In genomic region chr14:52694761-52695480, GRCh38 we compare ENCODE assay signal across 8 cellular contexts. TPM values are rescaled to one million over a fixed set of nuclear protein-coding genes. Genes with fewer than 3 reads are reported as not detected.
DNase-seq lines count a peak whose midpoint lies in the region; TF ChIP-seq lines count a peak whose summit lies in the region.

No MANE protein-coding gene starts in this region.

- no peak overlapping the region for H2BK15ac ChIP-seq in H9 (ENCODE audit: low read depth, low read length)

- no peaks in the 10 kb centered on the region for H3K9me3 Mint-ChIP-seq in H9

- no peak overlapping the region for H2BK20ac ChIP-seq in H9 (ENCODE audit: low read depth, low read length, poor library complexity, severe bottlenecking)

- DNase-seq in GM12864 (ENCODE audit: low read depth), result peak; percentile 77
- no peak for DNase-seq in H9
- peak in 4 of 5 experiments; percentile 30 to 93 (median 52) for DNase-seq in T-helper 2 cell
- DNase-seq in astrocyte of the spinal cord (ENCODE audit: low read depth, low spot score), result peak; percentile 52
- DNase-seq in iPS-NIHi11 (ENCODE audit: low spot score), result peak; percentile 17
- DNase-seq in spleen, result no peak
- DNase-seq in dedifferentiated amniotic fluid mesenchymal stem cell (ENCODE audit: extremely low spot score), result no peak

- no peaks in the 10 kb centered on the region; a peak in 1 of 7 replicates for H3K36me3 Mint-ChIP-seq in H9 (ENCODE audit: insufficient read depth in 1 of 3, low read depth in 3 of 3)

- H4K20me1 ChIP-seq in H9 (ENCODE audit: control insufficient read depth, insufficient read depth, insufficient read length), result no peaks in the 10 kb centered on the region
- peaks cover 46% of the 10 kb centered on the region for H4K20me1 ChIP-seq in Loucy (ENCODE audit: insufficient read depth, low read length, poor library complexity, severe bottlenecking)

- TF ChIP-seq CTCF in GM12864 (IDR thresholded peaks at IDR 0.05; ENCODE audit: low read depth, low read length, missing control alignments), result no peak
- TF ChIP-seq CTCF in H9 (conservative IDR thresholded peaks at IDR 0.05), result no peak
- TF ChIP-seq CTCF in Loucy (conservative IDR thresholded peaks at IDR 0.05; ENCODE audit: low read length), result no peak
- no peak for TF ChIP-seq CTCF in astrocyte of the spinal cord (IDR thresholded peaks at IDR 0.05; ENCODE audit: low read depth, low read length)
- TF ChIP-seq CTCF in spleen (IDR thresholded peaks at IDR 0.05 in 8 of 11, conservative IDR thresholded peaks at IDR 0.05 in 3 of 11), result peak in 6 of 11 experiments; percentile 6 to 44 (median 27)

- TF ChIP-seq POLR2A in spleen (IDR thresholded peaks at IDR 0.05), result no peak

- H3K9me2 ChIP-seq in Loucy (replicated peaks; ENCODE audit: low read depth, low read length), result no peaks in the 10 kb centered on the region

- H4K8ac ChIP-seq in H9 (replicated peaks; ENCODE audit: insufficient read length, low read depth, low read length), result no peak overlapping the region

- H4K91ac ChIP-seq in H9 (ENCODE audit: insufficient read length, low read depth, low read length), result no peak overlapping the region

- in situ Hi-C loops in astrocyte of the spinal cord (cut with HindIII; ENCODE audit: low sequenced_read_pairs), result no loop called here

- peak overlapping the region; percentile 86 to 96 for H3K4me3 Mint-ChIP-seq in H9

- intact Hi-C loops in spleen (cut with DNase I; ENCODE audit: low total_unique reads), result no loop called here

- no peaks in the 10 kb centered on the region; the same call in none of the 2 replicates for H3K27me3 Mint-ChIP-seq in H9 (ENCODE audit: low read depth)

- H3K79me2 ChIP-seq in H9 (ENCODE audit: insufficient read depth, low read length), result peaks cover 2% of the 10 kb centered on the region; the same call in 1 of the 2 replicates
- H3K79me2 ChIP-seq in Loucy (ENCODE audit: insufficient read depth, low read length), result peaks cover 59% of the 10 kb centered on the region

- H3K27ac ChIP-seq in H9 (ENCODE audit: insufficient read length, low read depth, low read length), result no peak overlapping the region
- peak overlapping the region; percentile 85 to 100 (median 99) for H3K27ac ChIP-seq in spleen

- peaks cover 19 to 32% of the 10 kb centered on the region in 2 experiments for H3K4me1 Mint-ChIP-seq in H9

- peak overlapping the region; percentile 32 for H3K18ac ChIP-seq in H9 (ENCODE audit: insufficient read length, low read depth, low read length)

- H2BK120ac ChIP-seq in H9 (ENCODE audit: low read depth, low read length, poor library complexity, severe bottlenecking), result no peak overlapping the region

- peak overlapping the region; percentile 71 for H3K4me2 ChIP-seq in H9 (ENCODE audit: insufficient read depth, insufficient read length, low read length)
- peak overlapping the region; percentile 86 for H3K4me2 ChIP-seq in Loucy (ENCODE audit: low read depth, low read length, poor library complexity, severe bottlenecking)

- H3K79me1 ChIP-seq in H9 (ENCODE audit: insufficient read depth, low read depth, low read length, poor library complexity, severe bottlenecking), result no peaks in the 10 kb centered on the region

- H3K9ac ChIP-seq in H9 (ENCODE audit: extremely low read depth, insufficient read length, low read length) (peak overlapping the region; percentile 52), Loucy (ENCODE audit: low read depth, low read length, poor library complexity, severe bottlenecking) (peak overlapping the region; percentile 87)

- no peak overlapping the region for H2BK12ac ChIP-seq in H9 (ENCODE audit: insufficient read length, low read depth, low read length)

- no CpG with 5 or more reads among the region's 46 CpGs for WGBS in H9 (ENCODE audit: extremely low coverage, insufficient read length, low lambda C conversion rate)
- 0 to 1% (median 1%) methylated on average over 10 to 46 of the region's 46 CpGs for WGBS in spleen, 5 donors

- H3K27me3 ChIP-seq in H9 (ENCODE audit: insufficient read depth, low read length), result no peaks in the 10 kb centered on the region
- no peaks in the 10 kb centered on the region for H3K27me3 ChIP-seq in Loucy (ENCODE audit: insufficient read depth, low read length, poor library complexity, severe bottlenecking)
- no peaks in the 10 kb centered on the region for H3K27me3 ChIP-seq in spleen (replicated peaks in 1 of 7)

- no peaks in the 10 kb centered on the region for H3K9me3 ChIP-seq in H9 (ENCODE audit: control insufficient read depth, low read depth, low read length)
- H3K9me3 ChIP-seq in Loucy (ENCODE audit: insufficient read depth, low read depth, low read length), result no peaks in the 10 kb centered on the region
- no peaks in the 10 kb centered on the region for H3K9me3 ChIP-seq in spleen

- H3K23ac ChIP-seq in H9 (ENCODE audit: insufficient read length, low read depth, low read length), result no peak overlapping the region

- peaks cover 3% of the 10 kb centered on the region for H3K23me2 ChIP-seq in H9 (ENCODE audit: insufficient read length, low read depth, low read length, poor library complexity, severe bottlenecking)

- no peak overlapping the region for H4K5ac ChIP-seq in H9 (ENCODE audit: insufficient read length, low read depth, low read length)

- no peak overlapping the region for H3K4ac ChIP-seq in H9 (ENCODE audit: low read depth, low read length)

- H3K4me3 ChIP-seq in GM12864 (ENCODE audit: low read depth, low read length) (peak overlapping the region; percentile 78), Loucy (ENCODE audit: low read length, poor library complexity, severe bottlenecking) (peak overlapping the region; percentile 82), astrocyte of the spinal cord (ENCODE audit: low read depth, low read length) (peak overlapping the region; percentile 87), spleen (peak overlapping the region; percentile 56 to 91 (median 83))

- peaks cover 5% of the 10 kb centered on the region; the same call in 1 of the 2 replicates for H3F3A ChIP-seq in Loucy (ENCODE audit: low read depth)

- H3K56ac ChIP-seq in H9 (ENCODE audit: insufficient read length, low read depth, low read length), result no peak overlapping the region

- H3T11ph ChIP-seq in H9 (ENCODE audit: low read length), result no peak overlapping the region

- H3K36me3 ChIP-seq in Loucy (ENCODE audit: insufficient read depth, low read length) (no peaks in the 10 kb centered on the region), spleen (no peaks in the 10 kb centered on the region)

- H2BK5ac ChIP-seq in H9 (ENCODE audit: insufficient read length, low read length), result no peak overlapping the region

- H3K14ac ChIP-seq in H9 (ENCODE audit: insufficient read depth, low read length), result peak overlapping the region; percentile 69

- peak overlapping the region in 2 of 3 experiments; percentile 54 to 76; a peak in 4 of 7 replicates for H3K27ac Mint-ChIP-seq in H9

- H2AFZ ChIP-seq in H9 (ENCODE audit: low read length), result no peak overlapping the region
- H2AFZ ChIP-seq in Loucy (ENCODE audit: low read length), result peak overlapping the region; percentile 79

- 0 out of 2 replicates have a peak, but pooled peaks cover 3% of the 10 kb centered on the region for H3K4me1 ChIP-seq in H9 (ENCODE audit: insufficient read depth, low read length)
- peaks cover 39% of the 10 kb centered on the region for H3K4me1 ChIP-seq in Loucy (ENCODE audit: insufficient read depth, low read length, poor library complexity, severe bottlenecking)
- H3K4me1 ChIP-seq in spleen, result peaks cover 3 to 61% (median 41%) of the 10 kb centered on the region in 6 donors

- H2AK5ac ChIP-seq in H9 (ENCODE audit: insufficient read length, low read length), result no peak overlapping the region

RNA-seq across cellular contexts. Expression of gene ERO1A, which starts 0.4 kb away (rescaled TPM):
- 37.1 and 41.5 TPM in 2 replicates for total RNA-seq in H9 (2021)
- 10 to 100 TPM; 42.1 to 79.7 (median 46.5) TPM for total RNA-seq in spleen
- 10 to 100 TPM in 1 of 3 donors, 1 to 10 TPM in 2; 8.5 to 10.6 (median 8.7) TPM for polyA plus RNA-seq in spleen

RNA-seq across cellular contexts. Expression of gene PSMC6, which starts 12.1 kb away (rescaled TPM):
- 98.1 and 103 TPM in 2 replicates for total RNA-seq in H9 (2021)
- 10 to 100 TPM; 64.7 to 95.7 (median 82.0) TPM for total RNA-seq in spleen
- 10 to 100 TPM; 73.4 to 98.9 (median 83.9) TPM for polyA plus RNA-seq in spleen

RNA-seq across cellular contexts. Expression of gene STYX, which starts 35.0 kb away (rescaled TPM):
- total RNA-seq in H9 (2021), result 24.0 and 26.9 TPM in 2 replicates
- 10 to 100 TPM; 15.2 to 23.1 (median 17.8) TPM for total RNA-seq in spleen
- 10 to 100 TPM in 1 of 3 donors, 1 to 10 TPM in 2; 6.6 to 10.2 (median 6.9) TPM for polyA plus RNA-seq in spleen

Comparison
In these comparisons a context has a peak if more than half of its experiments do, and no peak if none do; other contexts are left out.
1. DNase-seq: peak in GM12864 (single experiment), T-helper 2 cell (4 of 5), astrocyte of the spinal cord (single experiment) and iPS-NIHi11 (single experiment); none in H9 (single experiment), spleen (single experiment) and dedifferentiated amniotic fluid mesenchymal stem cell (single experiment).
2. CTCF ChIP-seq: peak in spleen (6 of 11); none in GM12864 (single experiment), H9 (single experiment), Loucy (single experiment) and astrocyte of the spinal cord (single experiment).
3. Peak in every context shown above with its lines, with median percentiles within 50 percentile points of each other: H3K4me3 ChIP-seq.